In genomic region chr6:150312844-150313584, GRCh38 we compare ENCODE assay signal across 16 cellular contexts. TPM values are rescaled to one million over a fixed set of nuclear protein-coding genes. Genes with fewer than 3 reads are reported as not detected.
DNase-seq lines count a peak whose midpoint lies in the region; ATAC-seq and TF ChIP-seq lines count a peak whose summit lies in the region.
"Had no signal": no experiment of that assay in that cellular context is flagged by ENCODE, and none has a peak within 500 bp of the region (broad histone marks: within the 10 kb centered on the region; RNA-seq: fewer than 3 reads in every experiment).

No MANE protein-coding gene starts in this region.

- H3K4me1 Mint-ChIP-seq in MCF 10A (ENCODE audit: insufficient read depth, unreplicated experiment), result no peaks in the 10 kb centered on the region
- H3K4me1 Mint-ChIP-seq: CD4-positive, CD25-positive, alpha-beta regulatory T cell had no signal

- 84 to 87% methylated on average over 7 of the region's 7 CpGs for WGBS in testis, 2 donors
- 88% methylated on average over 7 of the region's 7 CpGs; no CpG with 5 or more reads in 1 of the 2 donors for WGBS in transverse colon (ENCODE audit: low coverage in 1 of 2), 2 donors

- no peak for TF ChIP-seq CTCF in MCF 10A (IDR thresholded peaks at IDR 0.05; ENCODE audit: unreplicated experiment)
- no peak for TF ChIP-seq CTCF in breast epithelium (IDR thresholded peaks at IDR 0.05)
- TF ChIP-seq CTCF in PC-3 (conservative IDR thresholded peaks at IDR 0.05; ENCODE audit: low read depth, low read length), result no peak
- TF ChIP-seq CTCF in testis (IDR thresholded peaks at IDR 0.05), result no peak
- TF ChIP-seq CTCF in osteoblast (IDR thresholded peaks at IDR 0.05; ENCODE audit: extremely low read depth, low read depth, low read length), result no peak
- TF ChIP-seq CTCF in transverse colon (IDR thresholded peaks at IDR 0.05), result no peak

- no peak for DNase-seq in MCF 10A (ENCODE audit: unreplicated experiment)
- DNase-seq in breast epithelium (ENCODE audit: low spot score in 2 of 2), result no peak
- DNase-seq in PC-3, result no peak
- DNase-seq in middle frontal gyrus (ENCODE audit: extremely low spot score, low spot score), result peak; percentile 3
- DNase-seq in testis, result peak; percentile 44
- DNase-seq in NCI-H82 treated with DMSO at 0.1 percent for 48 hours (lab: John Stamatoyannopoulos, UW; ENCODE audit: unreplicated experiment), result no peak
- DNase-seq in osteoblast (ENCODE audit: insufficient read length, low spot score, missing footprints), result no peak
- no peak for DNase-seq in transverse colon
- DNase-seq: 8988T; AML-193; CD4-positive, CD25-positive, alpha-beta regulatory T cell; GF-D8 had no signal

- H3K9me3 Mint-ChIP-seq in MCF 10A (ENCODE audit: unreplicated experiment), result no peaks in the 10 kb centered on the region

- H3K4me3 ChIP-seq in breast epithelium, result no peak overlapping the region
- no peak overlapping the region for H3K4me3 ChIP-seq in PC-3 (ENCODE audit: low read length)
- no peak overlapping the region for H3K4me3 ChIP-seq in testis
- H3K4me3 ChIP-seq in osteoblast (ENCODE audit: insufficient read depth, low read length), result no peak overlapping the region
- H3K4me3 ChIP-seq in transverse colon, result no peak overlapping the region
- H3K4me3 ChIP-seq: BLaER1 treated with 17β-estradiol and CSF1 and Interleukin-3, amounts not matched to agents 10 nM and 100 nM; HAP-1 had no signal

- H3K4me2 ChIP-seq in PC-3 (ENCODE audit: low read length) (peak overlapping the region; percentile 46; the same call in 1 of the 2 replicates), osteoblast (ENCODE audit: insufficient read depth, low read length) (no peak overlapping the region)

- no peak overlapping the region for H3K9ac ChIP-seq in PC-3 (ENCODE audit: low read length)
- H3K9ac ChIP-seq: BLaER1 treated with 17β-estradiol and CSF1 and Interleukin-3, amounts not matched to agents 10 nM and 100 nM had no signal

- H3K9me2 ChIP-seq in PC-3 (replicated peaks; ENCODE audit: low read length), result no peaks in the 10 kb centered on the region

- no peak overlapping the region for H3K27ac ChIP-seq in breast epithelium
- no peak overlapping the region for H3K27ac ChIP-seq in PC-3 (ENCODE audit: low read length)
- no peak overlapping the region for H3K27ac ChIP-seq in testis
- H3K27ac ChIP-seq in osteoblast (ENCODE audit: low read depth, low read length), result no peak overlapping the region
- H3K27ac ChIP-seq in transverse colon, result no peak overlapping the region
- H3K27ac ChIP-seq: BLaER1 treated with 17β-estradiol and CSF1 and Interleukin-3, amounts not matched to agents 10 nM and 100 nM; HL-60 had no signal

- CTCF ChIA-PET in MCF 10A (lab: Yijun Ruan, JAX), result no interaction called here
- CTCF ChIA-PET in PC-3 (lab: Charles Lee), result no interaction called here

- peak overlapping the region; percentile 52 for H3K27ac Mint-ChIP-seq in MCF 10A (ENCODE audit: low read depth, unreplicated experiment)
- H3K27ac Mint-ChIP-seq: CD4-positive, CD25-positive, alpha-beta regulatory T cell had no signal

- no peaks in the 10 kb centered on the region for H3K79me2 ChIP-seq in PC-3 (ENCODE audit: low read length)
- no peaks in the 10 kb centered on the region for H3K79me2 ChIP-seq in osteoblast (ENCODE audit: insufficient read depth, low read length)

- TF ChIP-seq POLR2A in breast epithelium (IDR thresholded peaks at IDR 0.05), result no peak
- TF ChIP-seq POLR2A in testis (IDR thresholded peaks at IDR 0.05), result no peak
- no peak for TF ChIP-seq POLR2A in transverse colon (IDR thresholded peaks at IDR 0.05)

- in situ Hi-C loops in transverse colon (cut with MboI; ENCODE audit: low pct_ligation_motif_present in 1 of 4, low pct_unique_long_range_greater_than_20kb in 1 of 4, low sequenced_read_pairs in 3 of 4), result no loop called here

- H3K4me3 Mint-ChIP-seq in MCF 10A (ENCODE audit: unreplicated experiment), result no peak overlapping the region
- H3K4me3 Mint-ChIP-seq: CD4-positive, CD25-positive, alpha-beta regulatory T cell had no signal

- no peaks in the 10 kb centered on the region for H4K20me1 ChIP-seq in PC-3 (ENCODE audit: low read length)
- no peaks in the 10 kb centered on the region for H4K20me1 ChIP-seq in osteoblast (ENCODE audit: insufficient read depth, low read length)
- H4K20me1 ChIP-seq: BLaER1 treated with 17β-estradiol and CSF1 and Interleukin-3, amounts not matched to agents 10 nM and 100 nM had no signal

- no peaks in the 10 kb centered on the region for H3K9me3 ChIP-seq in breast epithelium
- H3K9me3 ChIP-seq in PC-3 (ENCODE audit: low read length), result no peaks in the 10 kb centered on the region
- H3K9me3 ChIP-seq in testis, result no peaks in the 10 kb centered on the region
- no peaks in the 10 kb centered on the region for H3K9me3 ChIP-seq in osteoblast (ENCODE audit: low read depth, low read length)
- H3K9me3 ChIP-seq in transverse colon, result no peaks in the 10 kb centered on the region
- H3K9me3 ChIP-seq: HAP-1 had no signal

- H3K36me3 Mint-ChIP-seq in MCF 10A (ENCODE audit: insufficient read depth, unreplicated experiment), result peaks cover 5% of the 10 kb centered on the region
- H3K36me3 Mint-ChIP-seq: CD4-positive, CD25-positive, alpha-beta regulatory T cell had no signal

- intact Hi-C loops in MCF 10A (cut with micrococcal nuclease) (no loop called here), breast epithelium (cut with DNase I; ENCODE audit: low total_unique reads) (no loop called here), PC-3 (cut with micrococcal nuclease) (no loop called here), testis (cut with DNase I; ENCODE audit: low total_unique reads) (no loop called here), transverse colon (cut with DNase I; ENCODE audit: low total_unique reads) (no loop called here)

- H2AFZ ChIP-seq in PC-3 (ENCODE audit: low read length), result no peak overlapping the region
- no peak overlapping the region for H2AFZ ChIP-seq in osteoblast (ENCODE audit: low read length)

- no peak for ATAC-seq in PC-3

- H3K27me3 ChIP-seq in breast epithelium (no peaks in the 10 kb centered on the region), PC-3 (ENCODE audit: low read length) (no peaks in the 10 kb centered on the region), testis (no peaks in the 10 kb centered on the region), osteoblast (ENCODE audit: insufficient read depth, low read length) (no peaks in the 10 kb centered on the region), transverse colon (no peaks in the 10 kb centered on the region)
- H3K27me3 ChIP-seq: BLaER1 treated with 17β-estradiol and CSF1 and Interleukin-3, amounts not matched to agents 10 nM and 100 nM had no signal

- no peaks in the 10 kb centered on the region for H3K27me3 Mint-ChIP-seq in MCF 10A (ENCODE audit: insufficient read depth, unreplicated experiment)

- H3K4me1 ChIP-seq in breast epithelium (no peaks in the 10 kb centered on the region), PC-3 (ENCODE audit: insufficient read depth, low read length) (no peaks in the 10 kb centered on the region), testis (peaks cover 16% of the 10 kb centered on the region), osteoblast (ENCODE audit: insufficient read depth, low read length) (no peaks in the 10 kb centered on the region), transverse colon (no peaks in the 10 kb centered on the region)
- H3K4me1 ChIP-seq: HAP-1 had no signal

- POLR2A ChIA-PET in MCF 10A (lab: Yijun Ruan, JAX) (interaction anchor here (1.1 kb wide), 1 partner anchor 169 kb away, joined by 6 read pairs; no protein-coding TSS in a partner anchor), PC-3 (lab: Charles Lee; ENCODE audit: unreplicated experiment) (no interaction called here)

- H3K36me3 ChIP-seq in breast epithelium (no peaks in the 10 kb centered on the region), PC-3 (ENCODE audit: low read depth, low read length) (no peaks in the 10 kb centered on the region), testis (ENCODE audit: low read depth, missing control alignments) (no peaks in the 10 kb centered on the region), osteoblast (ENCODE audit: insufficient read depth, low read length) (no peaks in the 10 kb centered on the region), transverse colon (no peaks in the 10 kb centered on the region)
- H3K36me3 ChIP-seq: HAP-1 had no signal

- H3F3A ChIP-seq in PC-3 (ENCODE audit: low read length, unreplicated experiment), result no peaks in the 10 kb centered on the region

- BruUV-seq in MCF 10A (replicated peaks; lab: Mats Ljungman, UMichigan), result no TSS peak
- no TSS peak for BruUV-seq in PC-3 (replicated peaks; lab: Mats Ljungman, UMichigan)

- TF ChIP-seq EP300 in transverse colon (IDR thresholded peaks at IDR 0.05; ENCODE audit: low read depth), result no peak

RNA-seq across cellular contexts. Expression of gene IYD, which starts 55.8 kb away (rescaled TPM):
- total RNA-seq in MCF 10A (2022) (not detected in 2 replicates), breast epithelium (under 1 TPM in 2 of 3 donors, not detected in 1; 0.29 to 0.33 TPM), PC-3 (2014; rRNA removed) (0.04 TPM in 1 of 2 replicates, not detected in the other), testis (1 to 10 TPM in 1 of 2 donors, under 1 TPM in 1; 0.24 to 1.6 TPM), osteoblast (not detected in 2 replicates), transverse colon (10 to 100 TPM in 2 of 4 donors, 1 to 10 TPM in 2; 8.4 to 16.7 (median 12.3) TPM)
- 0.45 TPM for polyA plus RNA-seq in testis (ENCODE audit: insufficient read depth, low read depth, low replicate concordance)
- total RNA-seq: CD4-positive, CD25-positive, alpha-beta regulatory T cell; H1 had no signal
- polyA plus RNA-seq: CD4-positive, CD25-positive, alpha-beta regulatory T cell; H1 had no signal

Comparison
In these comparisons a context has a peak if more than half of its experiments do, and no peak if none do; other contexts are left out.
1. DNase-seq: peak in middle frontal gyrus (single experiment) and testis (single experiment); none in MCF 10A (single experiment), breast epithelium (0 of 2), PC-3 (single experiment), NCI-H82 treated with DMSO at 0.1 percent for 48 hours (single experiment), osteoblast (single experiment) and transverse colon (single experiment).